22 cellular contexts compared by ENCODE assay signal in the genomic region with DNA sequence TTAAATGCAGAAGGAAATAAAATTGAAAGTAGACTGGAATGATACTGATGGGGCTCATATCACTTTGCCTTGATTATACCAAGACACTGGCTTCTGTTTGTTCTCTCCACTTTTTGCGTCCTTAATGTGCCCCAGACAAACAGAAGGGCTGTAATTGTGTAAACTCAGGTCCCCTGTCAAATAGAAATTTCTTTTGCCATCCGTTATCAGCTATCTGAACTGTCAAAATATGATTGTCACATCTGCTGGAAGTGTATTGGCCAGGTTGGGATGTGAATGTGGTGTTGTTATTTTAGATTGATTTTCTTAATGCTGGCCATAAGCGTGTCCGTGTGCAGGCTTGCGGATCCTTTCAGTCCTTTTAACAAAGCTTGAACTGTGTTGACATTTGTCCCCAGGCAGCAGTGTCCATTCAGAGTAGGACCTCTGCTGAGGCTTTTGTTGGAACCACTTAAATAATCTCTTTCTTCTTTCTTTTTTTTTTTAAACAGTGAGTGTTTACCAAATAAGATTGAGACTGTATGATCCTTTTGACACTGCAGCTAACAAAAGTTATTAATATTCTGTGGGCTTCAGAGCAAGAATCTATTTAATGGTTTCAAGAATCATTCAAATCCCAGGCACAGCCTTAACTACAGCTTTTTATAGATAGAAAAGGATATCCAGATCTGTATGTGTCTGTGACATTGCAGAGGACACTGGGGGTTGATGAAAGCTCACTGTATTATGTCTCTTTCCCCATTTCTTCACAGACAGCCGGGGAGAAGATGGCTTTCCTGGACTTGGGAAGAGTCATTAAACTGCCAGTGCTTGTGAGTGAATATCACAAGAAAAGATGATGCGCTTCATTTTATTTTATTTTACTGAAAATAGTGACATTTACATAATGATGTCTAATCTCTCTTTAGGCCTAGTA.
DNase-seq lines count a peak whose midpoint lies in the region; ATAC-seq and TF ChIP-seq lines count a peak whose summit lies in the region.
"Had no signal": no experiment of that assay in that cellular context is flagged by ENCODE, and none has a peak within 500 bp of the region (broad histone marks: within the 10 kb centered on the region; RNA-seq: fewer than 3 reads in every experiment).

No MANE protein-coding gene starts in this region.

- no peaks in the 10 kb centered on the region for H3K36me3 ChIP-seq in tibial artery
- H3K36me3 ChIP-seq: BE2C had no signal

- H3K4me3 ChIP-seq in tibial artery = no peak overlapping the region
- H3K4me3 ChIP-seq: K562, lung had no signal

- H3K4me1 Mint-ChIP-seq in natural killer cell treated with Interleukin-12 subunit alpha and Interleukin-12 subunit beta and Interleukin-15 and Interleukin-18, amount 100 ng/mL, for 72 hours (ENCODE audit: low read depth in 2 of 2) = peaks cover 3 to 10% of the 10 kb centered on the region in 2 donors
- H3K4me1 Mint-ChIP-seq: naive thymus-derived CD4-positive, alpha-beta T cell had no signal

- H3K36me3 Mint-ChIP-seq in natural killer cell treated with Interleukin-12 subunit alpha and Interleukin-12 subunit beta and Interleukin-15 and Interleukin-18, amount 100 ng/mL, for 72 hours = no peaks in the 10 kb centered on the region
- H3K36me3 Mint-ChIP-seq: activated CD4-positive, alpha-beta memory T cell treated with anti-CD3 and anti-CD28 coated beads for 36 hours; naive thymus-derived CD4-positive, alpha-beta T cell; WTC11 had no signal

- no peak for ATAC-seq in natural killer cell treated with Interleukin-12 subunit alpha and Interleukin-12 subunit beta and Interleukin-15 and Interleukin-18, amount 100 ng/mL, for 72 hours
- ATAC-seq in HG03108 (IDR thresholded peaks at IDR 0.05; ENCODE audit: unreplicated experiment) = no peak
- ATAC-seq: effector memory CD8-positive, alpha-beta T cell; K562; naive thymus-derived CD4-positive, alpha-beta T cell; WTC11 had no signal

- no peaks in the 10 kb centered on the region for H3K9me3 Mint-ChIP-seq in natural killer cell treated with Interleukin-12 subunit alpha and Interleukin-12 subunit beta and Interleukin-15 and Interleukin-18, amount 100 ng/mL, for 72 hours
- H3K9me3 Mint-ChIP-seq: activated CD4-positive, alpha-beta memory T cell treated with anti-CD3 and anti-CD28 coated beads for 36 hours had no signal

- H3K27ac ChIP-seq in cingulate gyrus (ENCODE audit: low read depth, low read length) (peak overlapping the region; percentile 92), temporal lobe (ENCODE audit: low read depth, low read length) (peak overlapping the region; percentile 88), tibial artery (no peak overlapping the region)
- H3K27ac ChIP-seq: 22Rv1 had no signal

- intact Hi-C loops in tibial artery (cut with DNase I; ENCODE audit: low total_unique reads) = no loop called here

- H3K4me3 Mint-ChIP-seq in natural killer cell treated with Interleukin-12 subunit alpha and Interleukin-12 subunit beta and Interleukin-15 and Interleukin-18, amount 100 ng/mL, for 72 hours = no peak overlapping the region
- H3K4me3 Mint-ChIP-seq: activated CD4-positive, alpha-beta memory T cell treated with anti-CD3 and anti-CD28 coated beads for 36 hours; effector memory CD8-positive, alpha-beta T cell; naive thymus-derived CD4-positive, alpha-beta T cell; WTC11 had no signal

- H3K9me3 ChIP-seq in tibial artery = no peaks in the 10 kb centered on the region
- H3K9me3 ChIP-seq: BE2C had no signal

- DNase-seq in NCI-H1417 (lab: John Stamatoyannopoulos, UW) (peak in 2 of 3 experiments; percentile 4 to 69), NCI-H1417 treated with DMSO at 0.1 percent for 48 hours (lab: John Stamatoyannopoulos, UW) (no peak), midbrain (lab: John Stamatoyannopoulos, UW) (peak; percentile 76), tibial artery (no peak)
- DNase-seq in natural killer cell treated with Interleukin-12 subunit alpha and Interleukin-12 subunit beta and Interleukin-15 and Interleukin-18, amount 100 ng/mL, for 72 hours (ENCODE audit: low spot score) = no peak
- DNase-seq: activated CD4-positive, alpha-beta memory T cell treated with anti-CD3 and anti-CD28 coated beads for 36 hours; activated naive CD4-positive, alpha-beta T cell treated with Interleukin-2 at 50 U/mL for 16 hours; activated T-cell treated with anti-CD3 and anti-CD28 coated beads for 4 hours; BE2C; Calu3; effector memory CD8-positive, alpha-beta T cell; naive thymus-derived CD4-positive, alpha-beta T cell; NCI-H2081 treated with DMSO at 0.1 percent for 48 hours; NCI-H510A treated with DMSO at 0.1 percent for 48 hours; SIG-M5 had no signal

- no peaks in the 10 kb centered on the region for H3K4me1 ChIP-seq in tibial artery

- no peaks in the 10 kb centered on the region for H3K27me3 ChIP-seq in tibial artery
- H3K27me3 ChIP-seq: BE2C had no signal

- no peak for TF ChIP-seq CTCF in tibial artery (IDR thresholded peaks at IDR 0.05)

- peaks cover 13 to 20% of the 10 kb centered on the region in 2 donors for H3K27me3 Mint-ChIP-seq in natural killer cell treated with Interleukin-12 subunit alpha and Interleukin-12 subunit beta and Interleukin-15 and Interleukin-18, amount 100 ng/mL, for 72 hours
- H3K27me3 Mint-ChIP-seq: effector memory CD8-positive, alpha-beta T cell had no signal

- H3K27ac Mint-ChIP-seq in natural killer cell treated with Interleukin-12 subunit alpha and Interleukin-12 subunit beta and Interleukin-15 and Interleukin-18, amount 100 ng/mL, for 72 hours = no peak overlapping the region
- H3K27ac Mint-ChIP-seq: activated CD4-positive, alpha-beta memory T cell treated with anti-CD3 and anti-CD28 coated beads for 36 hours; effector memory CD8-positive, alpha-beta T cell; naive thymus-derived CD4-positive, alpha-beta T cell; WTC11 had no signal

Comparison
In these comparisons a context has a peak if more than half of its experiments do, and no peak if none do; other contexts are left out.
1. DNase-seq: peak in NCI-H1417 (2 of 3) and midbrain (single experiment); none in NCI-H1417 treated with DMSO at 0.1 percent for 48 hours (single experiment), tibial artery (0 of 2) and natural killer cell treated with Interleukin-12 subunit alpha and Interleukin-12 subunit beta and Interleukin-15 and Interleukin-18, amount 100 ng/mL, for 72 hours (single experiment).
2. H3K27ac ChIP-seq: peak in cingulate gyrus (single experiment) and temporal lobe (single experiment); none in tibial artery (0 of 2).